Comparison of ENCODE assay signal across 19 cellular contexts in genomic region chr9:88596376-88596775, GRCh38.
"Had no signal": no experiment of that assay in that cellular context is flagged by ENCODE, and none has a peak within 500 bp of the region (broad histone marks: within the 10 kb centered on the region; RNA-seq: fewer than 3 reads in every experiment).

No MANE protein-coding gene starts in this region.

- ATAC-seq: left cardiac atrium; naive thymus-derived CD8-positive, alpha-beta T cell; pancreas; right cardiac atrium; stimulated activated effector memory CD8-positive, alpha-beta T cell treated with anti-CD3 and anti-CD28 coated beads, Interleukin-12 subunit alpha, Interleukin-12 subunit beta, amount 100 ng/mL, for 72 hours had no signal

- H3K9me3 Mint-ChIP-seq: naive thymus-derived CD8-positive, alpha-beta T cell; stimulated activated effector memory CD8-positive, alpha-beta T cell treated with anti-CD3 and anti-CD28 coated beads, Interleukin-12 subunit alpha, Interleukin-12 subunit beta, amount 100 ng/mL, for 72 hours; stimulated activated naive CD8-positive, alpha-beta T cell treated with anti-CD3 and anti-CD28 coated beads, Interleukin-15, Interleukin-2, amounts not matched to agents 100 ng/mL and 50 ng/mL, for 24 hours had no signal

- H3K36me3 ChIP-seq: pancreas, tibial artery, upper lobe of left lung, uterus had no signal

- H3K27ac Mint-ChIP-seq: immature natural killer cell; naive thymus-derived CD8-positive, alpha-beta T cell; progenitor cell of endocrine pancreas; stimulated activated effector memory CD8-positive, alpha-beta T cell treated with anti-CD3 and anti-CD28 coated beads, Interleukin-12 subunit alpha, Interleukin-12 subunit beta, amount 100 ng/mL, for 72 hours; stimulated activated naive CD8-positive, alpha-beta T cell treated with anti-CD3 and anti-CD28 coated beads, Interleukin-15, Interleukin-2, amounts not matched to agents 100 ng/mL and 50 ng/mL, for 24 hours had no signal

- H3K4me3 ChIP-seq: dorsolateral prefrontal cortex, pancreas, tibial artery, upper lobe of left lung, uterus had no signal

- H3K9me3 ChIP-seq: pancreas, tibial artery, upper lobe of left lung, uterus had no signal

- H3K36me3 Mint-ChIP-seq: immature natural killer cell; naive thymus-derived CD8-positive, alpha-beta T cell; stimulated activated effector memory CD8-positive, alpha-beta T cell treated with anti-CD3 and anti-CD28 coated beads, Interleukin-12 subunit alpha, Interleukin-12 subunit beta, amount 100 ng/mL, for 72 hours had no signal

- H3K4me3 Mint-ChIP-seq: immature natural killer cell; naive thymus-derived CD8-positive, alpha-beta T cell; stimulated activated effector memory CD8-positive, alpha-beta T cell treated with anti-CD3 and anti-CD28 coated beads, Interleukin-12 subunit alpha, Interleukin-12 subunit beta, amount 100 ng/mL, for 72 hours; stimulated activated naive CD8-positive, alpha-beta T cell treated with anti-CD3 and anti-CD28 coated beads, Interleukin-15, Interleukin-2, amounts not matched to agents 100 ng/mL and 50 ng/mL, for 24 hours had no signal

- FAIRE-seq: keratinocyte, pancreas had no signal

- H3K4me1 ChIP-seq: pancreas, uterus had no signal

- H3K27ac ChIP-seq: dorsolateral prefrontal cortex, pancreas, tibial artery, upper lobe of left lung, uterus had no signal

- DNase-seq: cortex of kidney; dorsolateral prefrontal cortex; effector CD8-positive, alpha-beta T cell; immature natural killer cell; left cardiac atrium; mesendoderm; naive thymus-derived CD8-positive, alpha-beta T cell; occipital lobe; pancreas; right cardiac atrium; stimulated activated CD4-positive, alpha-beta T cell treated with anti-CD3 and anti-CD28 coated beads, Interleukin-4, amount 100 ng/mL, for 1 hour; stimulated activated CD8-positive, alpha-beta memory T cell treated with anti-CD3 and anti-CD28 coated beads, Interleukin-4, amount 100 ng/mL, for 48 hours; tibial artery; upper lobe of left lung; uterus had no signal

- H3K27me3 ChIP-seq: pancreas, tibial artery, upper lobe of left lung, uterus had no signal
